Comparison of ENCODE assay signal across 11 cellular contexts in the genomic region with DNA sequence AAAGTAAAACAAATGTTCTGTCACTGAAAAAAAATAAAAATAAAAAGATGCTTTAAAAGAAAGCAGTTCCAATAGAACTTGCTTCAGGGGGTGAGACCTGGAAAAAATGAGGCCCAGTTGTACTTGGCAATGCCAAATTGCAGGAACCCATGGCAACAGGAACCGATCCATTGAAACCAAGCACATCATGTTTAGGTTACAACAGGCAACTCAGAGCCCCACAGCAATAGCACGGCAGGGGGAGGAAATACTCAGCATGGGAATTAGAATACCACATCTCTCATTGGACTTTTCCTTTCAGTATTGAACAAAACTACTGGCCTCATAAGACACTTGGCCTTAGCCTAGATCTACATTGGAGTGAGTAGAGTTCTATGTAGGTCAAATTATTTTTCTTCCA.
DNase-seq lines count a peak whose midpoint lies in the region; ATAC-seq lines count a peak whose summit lies in the region.
"Had no signal": no experiment of that assay in that cellular context is flagged by ENCODE, and none has a peak within 500 bp of the region (broad histone marks: within the 10 kb centered on the region; RNA-seq: fewer than 3 reads in every experiment).

No MANE protein-coding gene starts in this region.

- peak; percentile 79 for DNase-seq in M059J (ENCODE audit: low read depth)
- DNase-seq in dermis blood vessel endothelial cell = peak; percentile 54
- DNase-seq in pulmonary artery endothelial cell (ENCODE audit: low read depth, low spot score) = peak; percentile 22
- no peak for DNase-seq in activated CD8-positive, alpha-beta memory T cell treated with anti-CD3 and anti-CD28 coated beads, Interleukin-2, amount 50 U/mL, for 48 hours
- no peak for DNase-seq in KG1 (lab: John Stamatoyannopoulos, UW)
- DNase-seq in NCI-H1417 (lab: John Stamatoyannopoulos, UW) = no peak
- DNase-seq: activated CD8-positive, alpha-beta memory T cell treated with anti-CD3 and anti-CD28 coated beads for 24 hours; NCI-H524 treated with DMSO at 0.1 percent for 48 hours; T-cell had no signal

- peak; percentile 26 for ATAC-seq in GM19463 (IDR thresholded peaks at IDR 0.05; ENCODE audit: unreplicated experiment)
- ATAC-seq in HG03025 (IDR thresholded peaks at IDR 0.05; ENCODE audit: low FRiP score, unreplicated experiment) = no peak
- ATAC-seq: T-cell had no signal

Comparison
In these comparisons a context has a peak if more than half of its experiments do, and no peak if none do; other contexts are left out.
1. DNase-seq: peak in M059J (single experiment), dermis blood vessel endothelial cell (single experiment) and pulmonary artery endothelial cell (single experiment); none in activated CD8-positive, alpha-beta memory T cell treated with anti-CD3 and anti-CD28 coated beads, Interleukin-2, amount 50 U/mL, for 48 hours (single experiment), KG1 (single experiment) and NCI-H1417 (0 of 3).